Comparison of ENCODE assay signal across 9 cellular contexts in the genomic region with DNA sequence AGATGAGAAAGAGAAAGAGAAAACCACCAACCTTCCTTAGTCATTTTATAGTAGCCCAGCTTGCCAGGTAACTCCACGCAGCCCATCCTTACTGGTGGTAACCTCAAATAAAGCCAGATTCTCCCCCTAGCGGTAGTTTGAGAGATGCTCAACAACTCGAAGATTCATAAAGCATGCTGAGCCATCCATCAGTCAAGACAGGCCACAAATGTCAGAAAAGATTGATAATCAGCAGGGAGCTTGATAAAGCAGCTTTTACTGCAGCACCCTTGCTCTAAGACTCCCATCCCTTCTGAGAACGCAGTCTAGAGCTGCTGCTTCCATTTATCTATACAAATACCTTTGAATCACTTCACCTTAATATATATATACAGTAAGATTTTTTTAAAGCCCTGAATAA.
DNase-seq lines count a peak whose midpoint lies in the region; ATAC-seq, FAIRE-seq and TF ChIP-seq lines count a peak whose summit lies in the region.
"Had no signal": no experiment of that assay in that cellular context is flagged by ENCODE, and none has a peak within 500 bp of the region (broad histone marks: within the 10 kb centered on the region; RNA-seq: fewer than 3 reads in every experiment).

No MANE protein-coding gene starts in this region.

- H2AFZ ChIP-seq in keratinocyte (ENCODE audit: control insufficient read depth, low read length), result no peak overlapping the region

- dilution Hi-C loops in keratinocyte (cut with MboI; ENCODE audit: extremely low pct_ligation_motif_present, low sequenced_read_pairs), result no loop called here

- no peaks in the 10 kb centered on the region for H4K20me1 ChIP-seq in keratinocyte (ENCODE audit: control insufficient read depth, extremely low read depth, insufficient read depth, low read length)

- in situ Hi-C loops in T47D (cut with HindIII; ENCODE audit: low pct_unique_long_range_greater_than_20kb, low sequenced_read_pairs), result no loop called here

- peak; percentile 9 for DNase-seq in activated CD4-positive, alpha-beta memory T cell treated with anti-CD3 and anti-CD28 coated beads for 36 hours
- DNase-seq in activated CD4-positive, alpha-beta memory T cell treated with anti-CD3 and anti-CD28 coated beads, Interleukin-2, amount 10 ng/mL, durations not matched to agents 7 days and 5 days, result no peak
- DNase-seq in NCI-H226 (peak; percentile 24), T47D (ENCODE audit: low read depth in 1 of 2, low spot score in 1 of 2) (peak; percentile 67 to 76), keratinocyte (ENCODE audit: low read depth, low spot score) (peak; percentile 36), upper lobe of right lung (no peak)

- H3K27ac ChIP-seq in keratinocyte (ENCODE audit: control insufficient read depth, insufficient read depth, low read length) (no peak overlapping the region), upper lobe of right lung (no peak overlapping the region)

- H3K27me3 ChIP-seq in keratinocyte (ENCODE audit: control insufficient read depth, extremely low read depth, insufficient read depth, low read length) (no peaks in the 10 kb centered on the region), upper lobe of right lung (no peaks in the 10 kb centered on the region)

- no peaks in the 10 kb centered on the region for H3K4me1 Mint-ChIP-seq in activated CD4-positive, alpha-beta memory T cell treated with anti-CD3 and anti-CD28 coated beads for 36 hours (ENCODE audit: low read depth)
- H3K4me1 Mint-ChIP-seq in activated CD4-positive, alpha-beta memory T cell treated with anti-CD3 and anti-CD28 coated beads, Interleukin-2, amount 10 ng/mL, durations not matched to agents 7 days and 5 days, result no peaks in the 10 kb centered on the region

- POLR2A ChIA-PET in activated CD4-positive, alpha-beta memory T cell treated with anti-CD3 and anti-CD28 coated beads for 36 hours (lab: Charles Lee), result no interaction called here
- POLR2A ChIA-PET in activated CD4-positive, alpha-beta memory T cell treated with anti-CD3 and anti-CD28 coated beads, Interleukin-2, amount 10 ng/mL, durations not matched to agents 7 days and 5 days (lab: Charles Lee), result no interaction called here

- H3K36me3 ChIP-seq in keratinocyte (ENCODE audit: control insufficient read depth in 2 of 2, extremely low read depth in 1 of 2, insufficient read depth in 2 of 2, low read length in 2 of 2) (no peaks in the 10 kb centered on the region), upper lobe of right lung (no peaks in the 10 kb centered on the region)

- no peaks in the 10 kb centered on the region for H3K9me1 ChIP-seq in keratinocyte (ENCODE audit: control insufficient read depth, extremely low read depth, insufficient read depth, low read length)

- H3K9me3 ChIP-seq in keratinocyte (ENCODE audit: control insufficient read depth, low read depth, low read length), result no peaks in the 10 kb centered on the region
- H3K9me3 ChIP-seq in upper lobe of right lung, result no peaks in the 10 kb centered on the region

- TF ChIP-seq CTCF in keratinocyte (optimal IDR thresholded peaks at IDR 0.05 in 1 of 3, IDR thresholded peaks at IDR 0.05 in 1 of 3, conservative IDR thresholded peaks at IDR 0.05 in 1 of 3; ENCODE audit: extremely low read depth in 1 of 3, insufficient read depth in 2 of 3, low read length in 3 of 3) (peak; percentile 66 to 78 (median 68)), upper lobe of right lung (IDR thresholded peaks at IDR 0.05) (peak; percentile 56)

- no peak overlapping the region for H3K4me2 ChIP-seq in keratinocyte (ENCODE audit: control insufficient read depth, extremely low read depth, insufficient read depth, low read depth, low read length)

- peak; percentile 57 for FAIRE-seq in keratinocyte (lab: Jason Lieb, UNC)

- CTCF ChIA-PET in activated CD4-positive, alpha-beta memory T cell treated with anti-CD3 and anti-CD28 coated beads for 36 hours (lab: Charles Lee), result interaction anchor here (0.7 to 1.4 kb wide), 2 partner anchors 12 to 1088 kb away, joined by 3 to 5 read pairs; no protein-coding TSS in a partner anchor
- CTCF ChIA-PET in activated CD4-positive, alpha-beta memory T cell treated with anti-CD3 and anti-CD28 coated beads, Interleukin-2, amount 10 ng/mL, durations not matched to agents 7 days and 5 days (lab: Charles Lee), result interaction anchor here (0.6 to 1.4 kb wide), 3 partner anchors 11 to 1092 kb away, joined by 3 to 5 read pairs (median 4); no protein-coding TSS in a partner anchor

- no peak overlapping the region for H3K4me3 ChIP-seq in keratinocyte (ENCODE audit: control insufficient read depth in 2 of 3, extremely low read depth in 1 of 3, insufficient read depth in 2 of 3, low read depth in 1 of 3, low read length in 3 of 3)
- no peak overlapping the region for H3K4me3 ChIP-seq in upper lobe of right lung

- no peaks in the 10 kb centered on the region for H3K36me3 Mint-ChIP-seq in activated CD4-positive, alpha-beta memory T cell treated with anti-CD3 and anti-CD28 coated beads for 36 hours
- no peaks in the 10 kb centered on the region for H3K36me3 Mint-ChIP-seq in activated CD4-positive, alpha-beta memory T cell treated with anti-CD3 and anti-CD28 coated beads, Interleukin-2, amount 10 ng/mL, durations not matched to agents 7 days and 5 days (ENCODE audit: low read depth)
- H3K36me3 Mint-ChIP-seq: activated naive CD8-positive, alpha-beta T cell had no signal

- peak; percentile 91 for ATAC-seq in HG02938 (IDR thresholded peaks at IDR 0.05; ENCODE audit: unreplicated experiment)
- ATAC-seq in upper lobe of right lung, result peak; percentile 69
- no peak for ATAC-seq in HG03571 (IDR thresholded peaks at IDR 0.05; ENCODE audit: unreplicated experiment)

- H3K4me1 ChIP-seq in keratinocyte (ENCODE audit: control insufficient read depth, extremely low read depth, insufficient read depth, low read length) (no peaks in the 10 kb centered on the region), upper lobe of right lung (no peaks in the 10 kb centered on the region)

- intact Hi-C loops in activated CD4-positive, alpha-beta memory T cell treated with anti-CD3 and anti-CD28 coated beads for 36 hours (cut with micrococcal nuclease), result no loop called here
- intact Hi-C loops in upper lobe of right lung (cut with DNase I), result no loop called here

- H3K27ac Mint-ChIP-seq in activated CD4-positive, alpha-beta memory T cell treated with anti-CD3 and anti-CD28 coated beads for 36 hours, result no peak overlapping the region
- no peak overlapping the region for H3K27ac Mint-ChIP-seq in activated CD4-positive, alpha-beta memory T cell treated with anti-CD3 and anti-CD28 coated beads, Interleukin-2, amount 10 ng/mL, durations not matched to agents 7 days and 5 days
- H3K27ac Mint-ChIP-seq: activated naive CD8-positive, alpha-beta T cell had no signal

- no peak overlapping the region for H3K4me3 Mint-ChIP-seq in activated CD4-positive, alpha-beta memory T cell treated with anti-CD3 and anti-CD28 coated beads for 36 hours
- H3K4me3 Mint-ChIP-seq in activated CD4-positive, alpha-beta memory T cell treated with anti-CD3 and anti-CD28 coated beads, Interleukin-2, amount 10 ng/mL, durations not matched to agents 7 days and 5 days, result no peak overlapping the region
- H3K4me3 Mint-ChIP-seq: activated naive CD8-positive, alpha-beta T cell had no signal

- no peaks in the 10 kb centered on the region for H3K27me3 Mint-ChIP-seq in activated CD4-positive, alpha-beta memory T cell treated with anti-CD3 and anti-CD28 coated beads for 36 hours
- no peaks in the 10 kb centered on the region for H3K27me3 Mint-ChIP-seq in activated CD4-positive, alpha-beta memory T cell treated with anti-CD3 and anti-CD28 coated beads, Interleukin-2, amount 10 ng/mL, durations not matched to agents 7 days and 5 days
- H3K27me3 Mint-ChIP-seq: activated naive CD8-positive, alpha-beta T cell had no signal

- H3K79me2 ChIP-seq in keratinocyte (ENCODE audit: control insufficient read depth, insufficient read depth, low read length), result no peaks in the 10 kb centered on the region

- H3K9me3 Mint-ChIP-seq in activated CD4-positive, alpha-beta memory T cell treated with anti-CD3 and anti-CD28 coated beads for 36 hours, result no peaks in the 10 kb centered on the region
- no peaks in the 10 kb centered on the region for H3K9me3 Mint-ChIP-seq in activated CD4-positive, alpha-beta memory T cell treated with anti-CD3 and anti-CD28 coated beads, Interleukin-2, amount 10 ng/mL, durations not matched to agents 7 days and 5 days

- no peak overlapping the region for H3K9ac ChIP-seq in keratinocyte (ENCODE audit: control insufficient read depth, extremely low read depth, insufficient read depth, low read length)

Comparison
In these comparisons a context has a peak if more than half of its experiments do, and no peak if none do; other contexts are left out.
1. DNase-seq: peak in activated CD4-positive, alpha-beta memory T cell treated with anti-CD3 and anti-CD28 coated beads for 36 hours (single experiment), NCI-H226 (single experiment), T47D (2 of 2) and keratinocyte (single experiment); none in activated CD4-positive, alpha-beta memory T cell treated with anti-CD3 and anti-CD28 coated beads, Interleukin-2, amount 10 ng/mL, durations not matched to agents 7 days and 5 days (single experiment) and upper lobe of right lung (single experiment).